In genomic region chr2:47057732-47058012, GRCh38 we compare ENCODE assay signal across 10 cellular contexts.
DNase-seq lines count a peak whose midpoint lies in the region; ATAC-seq and TF ChIP-seq lines count a peak whose summit lies in the region.
"Had no signal": no experiment of that assay in that cellular context is flagged by ENCODE, and none has a peak within 500 bp of the region (broad histone marks: within the 10 kb centered on the region; RNA-seq: fewer than 3 reads in every experiment).

No MANE protein-coding gene starts in this region.

- DNase-seq in GM23248 (no peak), left lung (no peak), HK-2 (ENCODE audit: unreplicated experiment) (no peak)
- no peak for DNase-seq in activated CD4-positive, alpha-beta memory T cell treated with anti-CD3 and anti-CD28 coated beads, Interleukin-2, amount 10 ng/mL, durations not matched to agents 7 days and 5 days
- no peak for DNase-seq in stimulated activated effector memory CD8-positive, alpha-beta T cell treated with anti-CD3 and anti-CD28 coated beads, Interleukin-12 subunit alpha, Interleukin-12 subunit beta, amount 100 ng/mL, for 72 hours (ENCODE audit: low spot score in 2 of 2)
- DNase-seq: SW 1271 had no signal

- peaks cover 14% of the 10 kb centered on the region for H3K4me1 Mint-ChIP-seq in activated CD4-positive, alpha-beta memory T cell treated with anti-CD3 and anti-CD28 coated beads, Interleukin-2, amount 10 ng/mL, durations not matched to agents 7 days and 5 days
- H3K4me1 Mint-ChIP-seq in stimulated activated effector memory CD8-positive, alpha-beta T cell treated with anti-CD3 and anti-CD28 coated beads, Interleukin-12 subunit alpha, Interleukin-12 subunit beta, amount 100 ng/mL, for 72 hours, result peaks cover 25% of the 10 kb centered on the region

- H3K36me3 ChIP-seq in GM23248 (ENCODE audit: low read depth), result peaks cover 21% of the 10 kb centered on the region; the same call in 1 of the 2 replicates
- H3K36me3 ChIP-seq in left lung, result peaks cover 0 to 47% of the 10 kb centered on the region in 2 donors

- H3K4me3 Mint-ChIP-seq in activated CD4-positive, alpha-beta memory T cell treated with anti-CD3 and anti-CD28 coated beads, Interleukin-2, amount 10 ng/mL, durations not matched to agents 7 days and 5 days, result no peak overlapping the region
- no peak overlapping the region for H3K4me3 Mint-ChIP-seq in stimulated activated effector memory CD8-positive, alpha-beta T cell treated with anti-CD3 and anti-CD28 coated beads, Interleukin-12 subunit alpha, Interleukin-12 subunit beta, amount 100 ng/mL, for 72 hours
- H3K4me3 Mint-ChIP-seq: activated naive CD4-positive, alpha-beta T cell treated with anti-CD3 and anti-CD28 coated beads, Interleukin-2, amount 50 U/mL, for 24 hours had no signal

- H3K27ac ChIP-seq in GM23248 (peak overlapping the region; percentile 90), left lung (peak overlapping the region; percentile 83 to 88)

- H3K36me3 Mint-ChIP-seq in activated CD4-positive, alpha-beta memory T cell treated with anti-CD3 and anti-CD28 coated beads, Interleukin-2, amount 10 ng/mL, durations not matched to agents 7 days and 5 days (ENCODE audit: low read depth), result peaks cover 12% of the 10 kb centered on the region
- H3K36me3 Mint-ChIP-seq in stimulated activated effector memory CD8-positive, alpha-beta T cell treated with anti-CD3 and anti-CD28 coated beads, Interleukin-12 subunit alpha, Interleukin-12 subunit beta, amount 100 ng/mL, for 72 hours, result peaks cover 38% of the 10 kb centered on the region

- H3K4me1 ChIP-seq in GM23248 (ENCODE audit: insufficient read depth), result peaks cover 41% of the 10 kb centered on the region
- H3K4me1 ChIP-seq in left lung, result peaks cover 29 to 39% of the 10 kb centered on the region in 2 donors

- peak overlapping the region; percentile 26 for H3K4me2 ChIP-seq in GM23248 (ENCODE audit: unreplicated experiment)

- no peaks in the 10 kb centered on the region for H3K9me2 ChIP-seq in GM23248 (ENCODE audit: insufficient read depth)

- no peaks in the 10 kb centered on the region for H4K20me1 ChIP-seq in GM23248 (ENCODE audit: insufficient read depth)

- H3K9me3 ChIP-seq in GM23248 (ENCODE audit: low read depth), result no peaks in the 10 kb centered on the region
- no peaks in the 10 kb centered on the region for H3K9me3 ChIP-seq in left lung

- POLR2A ChIA-PET in activated CD4-positive, alpha-beta memory T cell treated with anti-CD3 and anti-CD28 coated beads, Interleukin-2, amount 10 ng/mL, durations not matched to agents 7 days and 5 days (lab: Charles Lee), result no interaction called here

- H3K4me3 ChIP-seq in GM23248 (no peak overlapping the region), left lung (no peak overlapping the region)

- CTCF ChIA-PET in activated CD4-positive, alpha-beta memory T cell treated with anti-CD3 and anti-CD28 coated beads, Interleukin-2, amount 10 ng/mL, durations not matched to agents 7 days and 5 days (lab: Charles Lee), result no interaction called here

- 27 to 43% methylated on average over 1 of the region's 1 CpG for WGBS in GM23248 (ENCODE audit: low coverage in 1 of 2, low lambda C conversion rate in 2 of 2, missing lambda C conversion rate in 2 of 2), 2 experiments

- H3K79me2 ChIP-seq in GM23248 (ENCODE audit: insufficient read depth), result no peaks in the 10 kb centered on the region

- peak overlapping the region; percentile 56 for H3K27ac Mint-ChIP-seq in activated CD4-positive, alpha-beta memory T cell treated with anti-CD3 and anti-CD28 coated beads, Interleukin-2, amount 10 ng/mL, durations not matched to agents 7 days and 5 days
- H3K27ac Mint-ChIP-seq in stimulated activated effector memory CD8-positive, alpha-beta T cell treated with anti-CD3 and anti-CD28 coated beads, Interleukin-12 subunit alpha, Interleukin-12 subunit beta, amount 100 ng/mL, for 72 hours, result peak overlapping the region; percentile 80

- in situ Hi-C loops in GM23248 (cut with MboI), result no loop called here

- peak overlapping the region; percentile 77 for H3K9ac ChIP-seq in GM23248

- H3K27me3 ChIP-seq in GM23248 (replicated peaks; ENCODE audit: insufficient read depth) (no peaks in the 10 kb centered on the region), left lung (no peaks in the 10 kb centered on the region)

- H3F3A ChIP-seq in GM23248 (ENCODE audit: insufficient read depth), result peaks cover 56% of the 10 kb centered on the region

- intact Hi-C loops in left lung (cut with DNase I), result no loop called here

- no peaks in the 10 kb centered on the region for H3K9me3 Mint-ChIP-seq in activated CD4-positive, alpha-beta memory T cell treated with anti-CD3 and anti-CD28 coated beads, Interleukin-2, amount 10 ng/mL, durations not matched to agents 7 days and 5 days
- H3K9me3 Mint-ChIP-seq in stimulated activated effector memory CD8-positive, alpha-beta T cell treated with anti-CD3 and anti-CD28 coated beads, Interleukin-12 subunit alpha, Interleukin-12 subunit beta, amount 100 ng/mL, for 72 hours, result no peaks in the 10 kb centered on the region
- H3K9me3 Mint-ChIP-seq: activated naive CD4-positive, alpha-beta T cell treated with anti-CD3 and anti-CD28 coated beads, Interleukin-2, amount 50 U/mL, for 24 hours had no signal

- H3K27me3 Mint-ChIP-seq in activated CD4-positive, alpha-beta memory T cell treated with anti-CD3 and anti-CD28 coated beads, Interleukin-2, amount 10 ng/mL, durations not matched to agents 7 days and 5 days, result no peaks in the 10 kb centered on the region
- H3K27me3 Mint-ChIP-seq: activated naive CD4-positive, alpha-beta T cell treated with anti-CD3 and anti-CD28 coated beads, Interleukin-2, amount 50 U/mL, for 24 hours; progenitor cell of endocrine pancreas had no signal

- TF ChIP-seq CTCF in left lung (IDR thresholded peaks at IDR 0.05), result no peak

- ATAC-seq in left lung (peak; percentile 11), GM19324 (IDR thresholded peaks at IDR 0.05; ENCODE audit: low FRiP score, unreplicated experiment) (no peak), HG03571 (IDR thresholded peaks at IDR 0.05; ENCODE audit: unreplicated experiment) (no peak)
- ATAC-seq in stimulated activated effector memory CD8-positive, alpha-beta T cell treated with anti-CD3 and anti-CD28 coated beads, Interleukin-12 subunit alpha, Interleukin-12 subunit beta, amount 100 ng/mL, for 72 hours, result no peak

- no peak overlapping the region for H2AFZ ChIP-seq in GM23248
